9 cellular contexts compared by ENCODE assay signal in genomic region chr15:100131321-100132224, GRCh38.
A peak's percentile ranks its signal among the peaks of the same experiment; 100 is the strongest.
DNase-seq lines count a peak whose midpoint lies in the region; ATAC-seq and TF ChIP-seq lines count a peak whose summit lies in the region.
"Had no signal": no experiment of that assay in that cellular context is flagged by ENCODE, and none has a peak within 500 bp of the region (broad histone marks: within the 10 kb centered on the region; RNA-seq: fewer than 3 reads in every experiment).

No MANE protein-coding gene starts in this region.

- H3K4me1 ChIP-seq in lower lobe of right lung = no peaks in the 10 kb centered on the region
- H3K4me1 ChIP-seq: SJSA1 had no signal

- no peaks in the 10 kb centered on the region for H3K27me3 Mint-ChIP-seq in type B pancreatic cell

- no peaks in the 10 kb centered on the region for H3K27me3 ChIP-seq in lower lobe of right lung (ENCODE audit: low read depth)
- H3K27me3 ChIP-seq: SJSA1 had no signal

- CTCF ChIA-PET in HEK293T (lab: Yijun Ruan, JAX) = no interaction called here

- H3K27ac ChIP-seq in lower lobe of right lung = no peak overlapping the region
- H3K27ac ChIP-seq: SJSA1 had no signal

- no peak overlapping the region for H3K4me3 Mint-ChIP-seq in type B pancreatic cell

- peaks cover 10% of the 10 kb centered on the region for H3K36me3 Mint-ChIP-seq in type B pancreatic cell

- H3K4me3 ChIP-seq in astrocyte of the cerebellum (ENCODE audit: low read depth, low read length) (no peak overlapping the region), lower lobe of right lung (peak overlapping the region; percentile 38)
- H3K4me3 ChIP-seq: SJSA1 had no signal

- H3K4me1 Mint-ChIP-seq in type B pancreatic cell (ENCODE audit: unreplicated experiment) = peaks cover 8% of the 10 kb centered on the region

- H3K9me3 ChIP-seq in lower lobe of right lung = no peaks in the 10 kb centered on the region
- H3K9me3 ChIP-seq: SJSA1 had no signal

- peaks cover 2% of the 10 kb centered on the region for H3K9me3 Mint-ChIP-seq in type B pancreatic cell

- H3K27ac Mint-ChIP-seq in type B pancreatic cell = no peak overlapping the region

- intact Hi-C loops in lower lobe of right lung (cut with DNase I) = no loop called here

- in situ Hi-C loops in astrocyte of the cerebellum (cut with HindIII; ENCODE audit: low sequenced_read_pairs) = no loop called here

- ATAC-seq in lower lobe of right lung = peak; percentile 82 to 86
- no peak for ATAC-seq in GM18511 (IDR thresholded peaks at IDR 0.05; ENCODE audit: unreplicated experiment)

- H3K36me3 ChIP-seq in lower lobe of right lung = no peaks in the 10 kb centered on the region
- H3K36me3 ChIP-seq: SJSA1 had no signal

- TF ChIP-seq CTCF in astrocyte of the cerebellum (IDR thresholded peaks at IDR 0.05; ENCODE audit: low read depth, low read length, missing control alignments) = peak; percentile 26
- peak; percentile 50 for TF ChIP-seq CTCF in lower lobe of right lung (IDR thresholded peaks at IDR 0.05)
- TF ChIP-seq CTCF in type B pancreatic cell (conservative IDR thresholded peaks at IDR 0.05) = peak; percentile 45

- peak; percentile 68 for DNase-seq in activated effector memory CD4-positive, alpha-beta T cell treated with anti-CD3 and anti-CD28 coated beads, Interleukin-2, amount 50 U/mL, for 16 hours
- DNase-seq in activated effector memory CD4-positive, alpha-beta T cell treated with Interleukin-2 at 50 U/mL for 16 hours = no peak
- DNase-seq in astrocyte of the cerebellum (ENCODE audit: low read depth) (no peak), lower lobe of right lung (peak; percentile 62), type B pancreatic cell (ENCODE audit: extremely low spot score, unreplicated experiment) (no peak), GM19240 (ENCODE audit: insufficient read length, low spot score) (no peak), HEK293T (ENCODE audit: extremely low spot score) (no peak)

- POLR2A ChIA-PET in HEK293T (lab: Yijun Ruan, JAX) = no interaction called here

TF ChIP-seq in HEK293T, 16 proteins besides CTCF, POLR2A, EP300 and RAD21:
- TF ChIP-seq ELF4 (IDR thresholded peaks at IDR 0.05) (no peak), SUZ12 (IDR thresholded peaks at IDR 0.05) (no peak), NFRKB (IDR thresholded peaks at IDR 0.05) (no peak), ZNF384 (IDR thresholded peaks at IDR 0.05) (no peak), TARDBP (IDR thresholded peaks at IDR 0.05) (no peak), HDGF (IDR thresholded peaks at IDR 0.05; ENCODE audit: borderline replicate concordance) (no peak), ARNT (IDR thresholded peaks at IDR 0.05) (no peak), CTBP1 (IDR thresholded peaks at IDR 0.05; ENCODE audit: borderline replicate concordance) (no peak), BHLHE40 (IDR thresholded peaks at IDR 0.05; ENCODE audit: borderline replicate concordance) (no peak), FOXK2 (IDR thresholded peaks at IDR 0.05) (no peak), LEF1 (IDR thresholded peaks at IDR 0.05; ENCODE audit: borderline replicate concordance) (no peak), L3MBTL2 (conservative IDR thresholded peaks at IDR 0.05) (no peak), SP1 (IDR thresholded peaks at IDR 0.05) (no peak)

Comparison
In these comparisons a context has a peak if more than half of its experiments do, and no peak if none do; other contexts are left out.
1. DNase-seq: peak in activated effector memory CD4-positive, alpha-beta T cell treated with anti-CD3 and anti-CD28 coated beads, Interleukin-2, amount 50 U/mL, for 16 hours (single experiment) and lower lobe of right lung (single experiment); none in activated effector memory CD4-positive, alpha-beta T cell treated with Interleukin-2 at 50 U/mL for 16 hours (single experiment), astrocyte of the cerebellum (single experiment), type B pancreatic cell (single experiment), GM19240 (single experiment) and HEK293T (single experiment).
2. Peak in every context shown above with its lines, with median percentiles within 50 percentile points of each other: CTCF ChIP-seq.